ENCODE assay signal across 8 cellular contexts in genomic region chr1:83508485-83509151, GRCh38.
A peak's percentile ranks its signal among the peaks of the same experiment; 100 is the strongest.
DNase-seq lines count a peak whose midpoint lies in the region; ATAC-seq, FAIRE-seq and TF ChIP-seq lines count a peak whose summit lies in the region.

No MANE protein-coding gene starts in this region.

- H3K27me3 Mint-ChIP-seq in osteocyte (ENCODE audit: unreplicated experiment), result peaks cover 3% of the 10 kb centered on the region

- TF ChIP-seq CTCF in GM13977 (IDR thresholded peaks at IDR 0.05; ENCODE audit: extremely low read depth, insufficient read depth, missing control alignments) (no peak), MM.1S (IDR thresholded peaks at IDR 0.05; ENCODE audit: low read length) (no peak), astrocyte of the spinal cord (IDR thresholded peaks at IDR 0.05; ENCODE audit: low read depth, low read length) (no peak), osteocyte (IDR thresholded peaks at IDR 0.05) (no peak)

- peak overlapping the region; percentile 54 for H3K4me2 ChIP-seq in MM.1S (ENCODE audit: low read depth, low read length)

- no peak for FAIRE-seq in RCC 7860 (lab: Jason Lieb, UNC)

- H3K9me2 ChIP-seq in MM.1S (replicated peaks; ENCODE audit: insufficient read depth, low read length), result no peaks in the 10 kb centered on the region

- H3K4me3 ChIP-seq in MM.1S (ENCODE audit: low read length), result no peak overlapping the region
- no peak overlapping the region for H3K4me3 ChIP-seq in astrocyte of the spinal cord (ENCODE audit: low read depth, low read length)

- no peak overlapping the region for H3K27ac ChIP-seq in MM.1S (ENCODE audit: low read length)

- no peak overlapping the region for H2AFZ ChIP-seq in MM.1S (ENCODE audit: low read length)

- in situ Hi-C loops in GM13977 (cut with MboI; ENCODE audit: low pct_unique_long_range_greater_than_20kb, low sequenced_read_pairs, unreplicated experiment), result no loop called here
- in situ Hi-C loops in astrocyte of the spinal cord (cut with HindIII; ENCODE audit: low sequenced_read_pairs), result no loop called here

- H3K9me3 ChIP-seq in MM.1S (replicated peaks; ENCODE audit: insufficient read depth, low read length), result no peaks in the 10 kb centered on the region

- H3K4me3 Mint-ChIP-seq in osteocyte (ENCODE audit: unreplicated experiment), result peak overlapping the region; percentile 19
- no peak overlapping the region for H3K4me3 Mint-ChIP-seq in stimulated activated effector memory CD8-positive, alpha-beta T cell treated with anti-CD3 and anti-CD28 coated beads, Interleukin-12 subunit alpha, Interleukin-12 subunit beta, amount 100 ng/mL, for 72 hours

- H3K4me1 ChIP-seq in MM.1S (ENCODE audit: low read length), result peaks cover 23% of the 10 kb centered on the region

- H4K20me1 ChIP-seq in MM.1S (ENCODE audit: insufficient read depth, low read length), result no peaks in the 10 kb centered on the region

- no peak overlapping the region for H3K9ac ChIP-seq in MM.1S (ENCODE audit: low read length)

- no peaks in the 10 kb centered on the region for H3K36me3 Mint-ChIP-seq in osteocyte (ENCODE audit: unreplicated experiment)
- no peaks in the 10 kb centered on the region for H3K36me3 Mint-ChIP-seq in stimulated activated effector memory CD8-positive, alpha-beta T cell treated with anti-CD3 and anti-CD28 coated beads, Interleukin-12 subunit alpha, Interleukin-12 subunit beta, amount 100 ng/mL, for 72 hours

- peaks cover 49% of the 10 kb centered on the region for H3K4me1 Mint-ChIP-seq in osteocyte (ENCODE audit: unreplicated experiment)
- no peaks in the 10 kb centered on the region for H3K4me1 Mint-ChIP-seq in stimulated activated effector memory CD8-positive, alpha-beta T cell treated with anti-CD3 and anti-CD28 coated beads, Interleukin-12 subunit alpha, Interleukin-12 subunit beta, amount 100 ng/mL, for 72 hours

- no peaks in the 10 kb centered on the region for H3K79me2 ChIP-seq in MM.1S (ENCODE audit: low read length)

- peak overlapping the region; percentile 92 for H3K27ac Mint-ChIP-seq in osteocyte (ENCODE audit: unreplicated experiment)
- no peak overlapping the region for H3K27ac Mint-ChIP-seq in stimulated activated effector memory CD8-positive, alpha-beta T cell treated with anti-CD3 and anti-CD28 coated beads, Interleukin-12 subunit alpha, Interleukin-12 subunit beta, amount 100 ng/mL, for 72 hours

- H3K27me3 ChIP-seq in MM.1S (replicated peaks; ENCODE audit: insufficient read depth, low read length), result no peaks in the 10 kb centered on the region

- ATAC-seq in GM21786 (IDR thresholded peaks at IDR 0.05; ENCODE audit: unreplicated experiment) (peak; percentile 97), esophagus mucosa (no peak)
- ATAC-seq in stimulated activated effector memory CD8-positive, alpha-beta T cell treated with anti-CD3 and anti-CD28 coated beads, Interleukin-12 subunit alpha, Interleukin-12 subunit beta, amount 100 ng/mL, for 72 hours, result no peak

- no peaks in the 10 kb centered on the region for H3K36me3 ChIP-seq in MM.1S (replicated peaks; ENCODE audit: insufficient read depth, low read length)

- H3F3A ChIP-seq in MM.1S (ENCODE audit: insufficient read depth, low read length), result peaks cover 7% of the 10 kb centered on the region

- H3K9me3 Mint-ChIP-seq in osteocyte (ENCODE audit: unreplicated experiment), result peaks cover 8% of the 10 kb centered on the region
- peaks cover 10% of the 10 kb centered on the region for H3K9me3 Mint-ChIP-seq in stimulated activated effector memory CD8-positive, alpha-beta T cell treated with anti-CD3 and anti-CD28 coated beads, Interleukin-12 subunit alpha, Interleukin-12 subunit beta, amount 100 ng/mL, for 72 hours

- DNase-seq in GM13977 (ENCODE audit: low spot score) (peak; percentile 17), MM.1S (peak; percentile 81), astrocyte of the spinal cord (ENCODE audit: low read depth, low spot score) (peak; percentile 60), osteocyte (ENCODE audit: extremely low spot score, unreplicated experiment) (no peak), RCC 7860 (ENCODE audit: low spot score) (no peak)
- no peak for DNase-seq in stimulated activated effector memory CD8-positive, alpha-beta T cell treated with anti-CD3 and anti-CD28 coated beads, Interleukin-12 subunit alpha, Interleukin-12 subunit beta, amount 100 ng/mL, for 72 hours (ENCODE audit: low spot score in 2 of 2)

Comparison
In these comparisons a context has a peak if more than half of its experiments do, and no peak if none do; other contexts are left out.
1. DNase-seq: peak in GM13977 (single experiment), MM.1S (single experiment) and astrocyte of the spinal cord (single experiment); none in osteocyte (single experiment), stimulated activated effector memory CD8-positive, alpha-beta T cell treated with anti-CD3 and anti-CD28 coated beads, Interleukin-12 subunit alpha, Interleukin-12 subunit beta, amount 100 ng/mL, for 72 hours (0 of 2) and RCC 7860 (single experiment).